In the genomic region with DNA sequence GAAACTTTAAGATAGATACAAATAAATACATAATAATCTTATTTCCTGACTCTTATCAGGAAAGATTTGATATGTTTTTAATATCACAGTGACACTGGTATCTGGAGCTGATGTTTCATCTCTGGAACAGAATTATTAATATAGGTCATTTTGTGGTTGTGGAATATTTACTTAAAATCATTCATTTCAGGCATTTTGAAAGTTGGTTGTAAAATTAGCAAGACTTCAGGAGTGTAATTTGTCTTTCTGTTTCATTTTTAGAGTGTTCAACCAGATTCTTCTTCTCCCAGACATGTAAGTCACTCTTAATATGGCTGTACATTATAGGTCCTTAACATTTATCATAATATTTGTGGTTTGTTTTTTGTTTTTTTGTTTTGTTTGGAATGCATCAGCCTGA, we compare ENCODE assay signal across 10 cellular contexts.
"Had no signal": no experiment of that assay in that cellular context is flagged by ENCODE, and none has a peak within 500 bp of the region (broad histone marks: within the 10 kb centered on the region; RNA-seq: fewer than 3 reads in every experiment).

No MANE protein-coding gene starts in this region.

- DNase-seq: activated CD4-positive, alpha-beta T cell treated with anti-CD3 and anti-CD28 coated beads, Interleukin-2, amount 50 U/mL, for 48 hours; activated CD8-positive, alpha-beta memory T cell treated with anti-CD3 and anti-CD28 coated beads, Interleukin-2, amount 50 U/mL, for 48 hours; activated gamma-delta T cell; adrenal gland; caudate nucleus; effector CD4-positive, alpha-beta T cell; mesendoderm; sigmoid colon; stimulated activated CD4-positive, alpha-beta T cell treated with anti-CD3 and anti-CD28 coated beads, Interleukin-2, amount 100 ng/mL, for 24 hours; stomach had no signal
